ENCODE assay signal across 13 cellular contexts in genomic region chr17:17728550-17729251, GRCh38. TPM values are rescaled to one million over a fixed set of nuclear protein-coding genes. Genes with fewer than 3 reads are reported as not detected.
A peak's percentile ranks its signal among the peaks of the same experiment; 100 is the strongest.
DNase-seq lines count a peak whose midpoint lies in the region; ATAC-seq and TF ChIP-seq lines count a peak whose summit lies in the region.
"Had no signal": no experiment of that assay in that cellular context is flagged by ENCODE, and none has a peak within 500 bp of the region (broad histone marks: within the 10 kb centered on the region; RNA-seq: fewer than 3 reads in every experiment).

No MANE protein-coding gene starts in this region.

- CTCF ChIA-PET in mammary epithelial cell (lab: Charles Lee; ENCODE audit: low non-redundant PET), result interaction anchor here (0.6 kb wide), 1 partner anchor 57 kb away, joined by 3 read pairs; no protein-coding TSS in a partner anchor

- peak overlapping the region; percentile 49 for H3K4me2 ChIP-seq in mammary epithelial cell (ENCODE audit: insufficient read depth, low read depth, low read length)

- H3K27ac ChIP-seq in mammary epithelial cell (ENCODE audit: insufficient read depth, low read depth, low read length), result peak overlapping the region; percentile 48
- no peak overlapping the region for H3K27ac ChIP-seq in left lung
- peak overlapping the region; percentile 71 for H3K27ac ChIP-seq in temporal lobe (ENCODE audit: low read depth, low read length)
- H3K27ac ChIP-seq: SJCRH30 had no signal

- H2AFZ ChIP-seq in mammary epithelial cell (ENCODE audit: low read depth, low read length), result no peak overlapping the region

- no peaks in the 10 kb centered on the region for H4K20me1 ChIP-seq in mammary epithelial cell (ENCODE audit: insufficient read depth, low read length)

- no TSS peak for BruUV-seq in mammary epithelial cell (replicated peaks; lab: Mats Ljungman, UMichigan)

- H3K4me1 ChIP-seq in mammary epithelial cell (ENCODE audit: insufficient read depth, low read length) (peaks cover 64% of the 10 kb centered on the region), left lung (peaks cover 7 to 67% of the 10 kb centered on the region in 2 donors)
- H3K4me1 ChIP-seq: SJCRH30 had no signal

- H3K79me2 ChIP-seq in mammary epithelial cell (ENCODE audit: insufficient read depth, low read length), result peaks cover 98% of the 10 kb centered on the region

- H3K9ac ChIP-seq in mammary epithelial cell (ENCODE audit: insufficient read depth, low read length), result peak overlapping the region; percentile 22

- in situ Hi-C loops in mammary epithelial cell (cut with MboI; ENCODE audit: low sequenced_read_pairs in 2 of 2), result no loop called here

- peak; percentile 85 for DNase-seq in HPDE6-E6E7 (ENCODE audit: extremely low spot score)
- peak; percentile 86 for DNase-seq in mammary epithelial cell
- DNase-seq in left lung, result no peak
- DNase-seq in NCI-H524 treated with DMSO at 0.1 percent for 48 hours (lab: John Stamatoyannopoulos, UW), result no peak
- DNase-seq: activated CD4-positive, alpha-beta T cell treated with anti-CD3 and anti-CD28 coated beads, Interleukin-2, amount 10 ng/mL, durations not matched to agents 7 days and 5 days; activated naive CD8-positive, alpha-beta T cell treated with anti-CD3 and anti-CD28 coated beads for 36 hours; hippocampal formation; MV-4-11 had no signal

- dilution Hi-C loops in mammary epithelial cell (cut with HindIII; ENCODE audit: low sequenced_read_pairs), result no loop called here

- peak; percentile 78 for ATAC-seq in left lung
- no peak for ATAC-seq in HG02884 (IDR thresholded peaks at IDR 0.05; ENCODE audit: unreplicated experiment)
- no peak for ATAC-seq in GM19328 (IDR thresholded peaks at IDR 0.05; ENCODE audit: unreplicated experiment)
- ATAC-seq in HG02840 (IDR thresholded peaks at IDR 0.05; ENCODE audit: low FRiP score, unreplicated experiment), result no peak

- TF ChIP-seq CTCF in mammary epithelial cell (conservative IDR thresholded peaks at IDR 0.05 in 1 of 2, IDR thresholded peaks at IDR 0.05 in 1 of 2; ENCODE audit: extremely low read depth in 1 of 2, insufficient read depth in 1 of 2, low read depth in 1 of 2, low read length in 2 of 2) (no peak), left lung (IDR thresholded peaks at IDR 0.05) (no peak)

- intact Hi-C loops in mammary epithelial cell (cut with micrococcal nuclease), result loop anchor here (1.0 to 2.0 kb wide), 4 partner anchors 17 to 46 kb away; no protein-coding TSS in a partner anchor
- intact Hi-C loops in left lung (cut with DNase I), result no loop called here

- H3K4me3 ChIP-seq in mammary epithelial cell (replicated peaks in 1 of 3; ENCODE audit: insufficient read depth in 1 of 3, low read depth in 2 of 3, low read length in 3 of 3), result no peak overlapping the region
- no peak overlapping the region for H3K4me3 ChIP-seq in left lung
- H3K4me3 ChIP-seq: SJCRH30 had no signal

- H3K36me3 ChIP-seq in mammary epithelial cell (ENCODE audit: insufficient read depth, low read length) (peaks cover 2% of the 10 kb centered on the region), left lung (peaks cover 0 to 4% of the 10 kb centered on the region in 2 donors)

- WGBS in mammary epithelial cell (ENCODE audit: low coverage, missing lambda C conversion rate), result 56% methylated on average over 9 of the region's 10 CpGs

- H3K9me3 ChIP-seq in mammary epithelial cell (replicated peaks; ENCODE audit: insufficient read depth, low read length), result no peaks in the 10 kb centered on the region
- H3K9me3 ChIP-seq in left lung, result no peaks in the 10 kb centered on the region
- H3K9me3 ChIP-seq: SJCRH30 had no signal

- H3K27me3 ChIP-seq in mammary epithelial cell (ENCODE audit: insufficient read depth, low read length) (no peaks in the 10 kb centered on the region), left lung (peaks cover 0 to 16% of the 10 kb centered on the region in 2 donors)
- H3K27me3 ChIP-seq: SJCRH30 had no signal

RNA-seq across cellular contexts. Expression of gene RAI1, which starts 47.4 kb away (rescaled TPM):
- total RNA-seq in mammary epithelial cell (10 to 100 TPM; 23.8 to 41.9 TPM), left lung (10 to 100 TPM; 31.5 to 31.7 TPM), temporal lobe (15.5 TPM)
- 4.9 TPM for polyA plus RNA-seq in mammary epithelial cell
- 8.5 TPM for polyA minus RNA-seq in mammary epithelial cell

Comparison
In these comparisons a context has a peak if more than half of its experiments do, and no peak if none do; other contexts are left out.
1. DNase-seq: peak in HPDE6-E6E7 (single experiment) and mammary epithelial cell (single experiment); none in left lung (0 of 2) and NCI-H524 treated with DMSO at 0.1 percent for 48 hours (single experiment).
2. H3K27ac ChIP-seq: peak in mammary epithelial cell (single experiment) and temporal lobe (single experiment); none in left lung (0 of 2).